ENCODE assay signal across 25 cellular contexts in the genomic region with DNA sequence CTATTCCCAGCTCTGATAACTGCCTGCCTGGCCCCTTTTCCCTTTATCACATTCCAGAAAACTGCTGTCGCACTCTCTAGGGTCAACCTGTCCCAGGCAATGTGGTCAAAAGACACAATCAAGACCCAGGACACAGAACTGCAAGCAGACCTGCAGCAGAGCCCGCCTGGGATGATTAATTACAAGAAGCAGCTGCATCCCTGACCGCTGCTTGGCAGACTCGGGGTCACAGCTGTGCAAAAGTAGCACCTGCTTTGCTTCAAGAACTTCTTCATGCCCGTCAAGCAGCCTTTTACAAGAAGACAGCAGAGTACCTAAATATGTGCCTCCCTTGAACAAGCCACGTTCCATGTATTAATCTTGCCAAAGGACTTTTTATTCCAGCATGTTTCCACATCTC.
"Had no signal": no experiment of that assay in that cellular context is flagged by ENCODE, and none has a peak within 500 bp of the region (broad histone marks: within the 10 kb centered on the region; RNA-seq: fewer than 3 reads in every experiment).

No MANE protein-coding gene starts in this region.

- H3K4me1 Mint-ChIP-seq: activated CD4-positive, alpha-beta T cell treated with anti-CD3 and anti-CD28 coated beads, Interleukin-2, amount 10 ng/mL, durations not matched to agents 7 days and 5 days; central memory CD8-positive, alpha-beta T cell; T-cell had no signal

- H3K4me1 ChIP-seq: Peyer's patch, SJSA1 had no signal

- H3K27ac ChIP-seq: Peyer's patch, RWPE1, SJSA1, VCaP had no signal

- H3K27ac Mint-ChIP-seq: activated CD4-positive, alpha-beta memory T cell treated with anti-CD3 and anti-CD28 coated beads for 36 hours; activated CD4-positive, alpha-beta T cell treated with anti-CD3 and anti-CD28 coated beads, Interleukin-2, amount 10 ng/mL, durations not matched to agents 7 days and 5 days; activated naive CD4-positive, alpha-beta T cell treated with anti-CD3 and anti-CD28 coated beads for 36 hours; activated naive CD8-positive, alpha-beta T cell; T-cell had no signal

- H3K36me3 Mint-ChIP-seq: activated CD4-positive, alpha-beta memory T cell treated with anti-CD3 and anti-CD28 coated beads for 36 hours; activated naive CD8-positive, alpha-beta T cell; brain; T-cell had no signal

- H3K9me3 Mint-ChIP-seq: activated CD4-positive, alpha-beta memory T cell treated with anti-CD3 and anti-CD28 coated beads for 36 hours; activated CD4-positive, alpha-beta T cell treated with anti-CD3 and anti-CD28 coated beads, Interleukin-2, amount 10 ng/mL, durations not matched to agents 7 days and 5 days; activated naive CD4-positive, alpha-beta T cell treated with anti-CD3 and anti-CD28 coated beads for 36 hours; activated T-cell treated with anti-CD3 and anti-CD28 coated beads, Interleukin-2, amount 50 U/mL, for 4 hours; central memory CD8-positive, alpha-beta T cell; T-cell had no signal

- H3K4me3 Mint-ChIP-seq: activated CD4-positive, alpha-beta memory T cell treated with anti-CD3 and anti-CD28 coated beads for 36 hours; activated CD4-positive, alpha-beta T cell treated with anti-CD3 and anti-CD28 coated beads, Interleukin-2, amount 10 ng/mL, durations not matched to agents 7 days and 5 days; activated naive CD4-positive, alpha-beta T cell treated with anti-CD3 and anti-CD28 coated beads for 36 hours; activated naive CD8-positive, alpha-beta T cell; activated T-cell treated with anti-CD3 and anti-CD28 coated beads, Interleukin-2, amount 50 U/mL, for 4 hours; brain; central memory CD8-positive, alpha-beta T cell; T-cell had no signal

- H3K36me3 ChIP-seq: Peyer's patch, SJSA1 had no signal

- H3K27me3 ChIP-seq: Peyer's patch had no signal

- DNase-seq: activated CD4-positive, alpha-beta memory T cell treated with anti-CD3 and anti-CD28 coated beads for 36 hours; activated CD4-positive, alpha-beta T cell treated with anti-CD3 and anti-CD28 coated beads, Interleukin-2, amount 10 ng/mL, durations not matched to agents 7 days and 5 days; activated CD4-positive, CD25-positive, alpha-beta regulatory T cell; activated CD8-positive, alpha-beta memory T cell treated with anti-CD3 and anti-CD28 coated beads for 24 hours; activated gamma-delta T cell; activated naive CD4-positive, alpha-beta T cell treated with anti-CD3 and anti-CD28 coated beads for 36 hours; activated T-cell treated with anti-CD3 and anti-CD28 coated beads, Interleukin-2, amount 50 U/mL, for 4 hours; amygdala; KG1; NCI-H1092 treated with DMSO at 0.1 percent for 48 hours; NCI-H1436 treated with DMSO at 0.1 percent for 48 hours; NCI-H2081; NCI-H526; NCI-H774; Peyer's patch; Right ventricle myocardium superior; T-cell; T-helper 2 cell; T1000 had no signal

- ATAC-seq: activated T-cell treated with anti-CD3 and anti-CD28 coated beads, Interleukin-2, amount 50 U/mL, for 4 hours; T-cell had no signal

- H3K9me3 ChIP-seq: Peyer's patch, SJSA1 had no signal

- H3K4me3 ChIP-seq: Peyer's patch, SJSA1 had no signal
